In the genomic region with DNA sequence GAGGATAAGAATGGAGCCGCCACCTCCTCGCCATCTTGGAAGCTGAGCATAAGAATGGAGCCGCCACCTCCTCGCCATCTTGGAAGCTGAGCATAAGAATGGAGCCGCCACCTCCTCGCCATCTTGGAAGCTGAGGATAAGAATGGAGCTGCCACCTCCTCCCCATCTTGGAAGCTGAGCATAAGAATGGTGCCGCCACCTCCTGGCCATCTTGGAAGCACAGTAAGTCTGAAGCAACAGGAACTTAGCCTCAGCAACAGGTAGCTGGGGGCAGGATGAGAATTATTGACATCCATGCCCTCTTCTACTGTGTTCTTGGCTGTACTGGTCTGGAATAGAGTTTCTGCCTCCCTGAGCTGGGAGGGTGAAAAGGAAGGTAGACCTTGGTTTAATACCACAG, we compare ENCODE assay signal across 8 cellular contexts.
DNase-seq lines count a peak whose midpoint lies in the region; TF ChIP-seq lines count a peak whose summit lies in the region.
"Not testable (repeated sequence)": the region's sequence is repeated elsewhere in the genome, so short reads cannot be mapped to it uniquely, and the experiment has no call there.

No MANE protein-coding gene starts in this region.

- not testable (repeated sequence) for H3K36me3 ChIP-seq in adipocyte (ENCODE audit: control insufficient read depth, insufficient read depth, low read length, severe bottlenecking); prostate gland

- not testable (repeated sequence) for TF ChIP-seq POLR2A in prostate gland (IDR thresholded peaks at IDR 0.05)

- intact Hi-C loops in prostate gland (cut with DNase I), result not testable (repeated sequence)

- H3K27me3 ChIP-seq in adipocyte (replicated peaks; ENCODE audit: control insufficient read depth, insufficient read depth, low read length); prostate gland (replicated peaks; ENCODE audit: insufficient read depth): not testable (repeated sequence)

- H3K27ac ChIP-seq in prostate gland, result not testable (repeated sequence)

- POLR2A ChIA-PET in AG04449 (lab: Yijun Ruan, JAX), result not testable (repeated sequence)

- 98% methylated on average over 7 of the region's 7 CpGs for WGBS in prostate gland

- not testable (repeated sequence) for DNase-seq in AG04449 (ENCODE audit: low read depth, low spot score); epithelial cell of proximal tubule (ENCODE audit: low read depth)
- DNase-seq in GM03348 (ENCODE audit: low spot score), result peak; percentile 27
- DNase-seq in HT-29 (ENCODE audit: low spot score), result peak; percentile 5
- DNase-seq in OCI-M1 (lab: John Stamatoyannopoulos, UW), result peak; percentile 15
- peak; percentile 12 for DNase-seq in adipocyte (ENCODE audit: low read depth)
- DNase-seq in iPS-NIHi7 (ENCODE audit: extremely low spot score), result peak; percentile 72
- peak; percentile 3 for DNase-seq in prostate gland (ENCODE audit: low spot score)

- H3K4me1 ChIP-seq in adipocyte (ENCODE audit: control insufficient read depth, insufficient read depth, low read length); prostate gland (replicated peaks): not testable (repeated sequence)

- H3K4me3 ChIP-seq in AG04449 (ENCODE audit: low read depth, low read length); adipocyte (ENCODE audit: low read length); epithelial cell of proximal tubule (ENCODE audit: low read depth, low read length); prostate gland: not testable (repeated sequence)

- peak; percentile 37 for TF ChIP-seq CTCF in AG04449 (IDR thresholded peaks at IDR 0.05; ENCODE audit: insufficient read depth, low read length, missing control alignments)
- peak; percentile 52 for TF ChIP-seq CTCF in epithelial cell of proximal tubule (conservative IDR thresholded peaks at IDR 0.05; ENCODE audit: low read depth, low read length)
- TF ChIP-seq CTCF in prostate gland (IDR thresholded peaks at IDR 0.05), result peak in 1 of 4 experiments; percentile 27

- not testable (repeated sequence) for H3K9ac ChIP-seq in adipocyte (ENCODE audit: low read length)

- not testable (repeated sequence) for H3K9me3 ChIP-seq in adipocyte (ENCODE audit: control insufficient read depth, low read length); prostate gland

- CTCF ChIA-PET in AG04449 (lab: Yijun Ruan, JAX), result interaction anchor here (0.7 to 4.5 kb wide), 15 partner anchors 10 to 445 kb away, joined by 3 to 31 read pairs (median 4); no protein-coding TSS in a partner anchor
